8 cellular contexts compared by ENCODE assay signal in the genomic region with DNA sequence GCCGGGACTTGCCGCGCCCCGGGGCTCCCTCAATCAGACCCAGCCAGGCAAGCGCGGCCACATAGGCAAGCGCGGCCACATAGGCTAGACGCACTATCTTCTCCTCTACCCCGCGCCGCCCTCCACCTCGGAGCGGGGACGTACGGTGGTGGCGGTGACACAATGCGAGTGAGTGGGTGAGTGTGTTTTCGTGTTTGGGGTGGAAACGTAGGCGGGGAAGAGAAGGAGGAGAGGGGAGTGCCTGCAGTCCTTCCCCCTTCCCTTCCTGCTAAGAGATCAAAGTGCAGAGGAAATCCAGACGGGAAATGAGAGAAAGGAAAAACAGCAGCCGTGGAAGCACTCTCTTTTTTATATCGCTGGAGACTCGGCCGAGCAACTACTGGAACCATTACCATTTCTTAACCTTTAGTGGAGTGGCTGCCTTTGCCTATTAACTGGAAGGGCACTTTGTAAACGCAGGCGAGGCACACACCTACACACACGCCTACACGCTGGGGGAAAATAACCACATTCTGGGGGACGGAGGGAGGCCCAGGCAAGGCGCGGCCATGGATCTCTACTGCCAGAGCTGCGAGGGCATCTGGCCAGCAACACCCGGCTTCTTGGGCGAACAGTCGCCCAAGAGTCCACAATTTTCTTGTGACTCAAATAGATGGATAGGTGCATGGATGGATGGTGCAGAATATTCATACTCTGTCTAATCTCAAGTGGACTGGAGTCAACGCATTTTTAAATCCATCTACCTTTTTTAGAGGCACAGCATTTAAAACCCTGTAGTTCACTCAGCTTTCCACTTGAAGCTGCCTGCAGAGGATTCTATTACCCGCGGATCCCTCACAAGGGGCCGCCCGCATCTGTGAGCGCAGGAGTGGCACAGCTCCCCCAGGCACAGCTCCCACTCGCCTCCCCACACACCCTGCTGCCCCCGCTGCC. TPM values are rescaled to one million over a fixed set of nuclear protein-coding genes. Genes with fewer than 3 reads are reported as not detected.
DNase-seq lines count a peak whose midpoint lies in the region; ATAC-seq lines count a peak whose summit lies in the region.

No MANE protein-coding gene starts in this region.

- no peaks in the 10 kb centered on the region for H3K4me1 ChIP-seq in right cardiac atrium (ENCODE audit: control insufficient read depth, insufficient read depth, low read length)

- 1% methylated on average over 45 of the region's 45 CpGs for whole genome bisulfite sequencing in right cardiac atrium

- peak overlapping the region; percentile 90 for H3K4me3 ChIP-seq in right cardiac atrium (ENCODE audit: low read length)

- intact Hi-C loops in right cardiac atrium (cut with DNase I) = no loop called here

- no peaks in the 10 kb centered on the region for H3K27me3 ChIP-seq in right cardiac atrium (ENCODE audit: control insufficient read depth, insufficient read depth)

- H3K27ac ChIP-seq in angular gyrus (ENCODE audit: low read depth, low read length) (peak overlapping the region; percentile 78), right cardiac atrium (ENCODE audit: low read length) (no peak overlapping the region)

- no peaks in the 10 kb centered on the region for H3K9me3 ChIP-seq in right cardiac atrium (ENCODE audit: control insufficient read depth, low read length)

- peak; percentile 69 for DNase-seq in COR-L47 (lab: John Stamatoyannopoulos, UW)
- DNase-seq in NCI-H1105 treated with DMSO at 0.1 percent for 48 hours (lab: John Stamatoyannopoulos, UW) = peak; percentile 34
- peak; percentile 31 to 73 (median 67) for DNase-seq in right cardiac atrium
- DNase-seq in putamen (ENCODE audit: low spot score) = peak; percentile 74

- peak; percentile 73 to 85 for ATAC-seq in right cardiac atrium
- ATAC-seq in HG02798 (IDR thresholded peaks at IDR 0.05; ENCODE audit: poor library complexity, unreplicated experiment) = no peak
- no peak for ATAC-seq in GM21360 (IDR thresholded peaks at IDR 0.05; ENCODE audit: unreplicated experiment)
- ATAC-seq in GM21381 (IDR thresholded peaks at IDR 0.05; ENCODE audit: unreplicated experiment) = no peak

RNA-seq across cellular contexts. Expression of gene EDIL3, which starts 2.1 kb away (rescaled TPM):
- 10 to 100 TPM in 1 of 4 donors, 1 to 10 TPM in 3; 3.2 to 14.6 (median 6.2) TPM for total RNA-seq in right cardiac atrium
- polyA plus RNA-seq in right cardiac atrium = 5.4 TPM

Comparison
In these comparisons a context has a peak if more than half of its experiments do, and no peak if none do; other contexts are left out.
1. ATAC-seq: peak in right cardiac atrium (2 of 2); none in HG02798 (single experiment), GM21360 (single experiment) and GM21381 (single experiment).
2. Peak in every context shown above with its lines, with median percentiles within 50 percentile points of each other: DNase-seq.